8 cellular contexts compared by ENCODE assay signal in the genomic region with DNA sequence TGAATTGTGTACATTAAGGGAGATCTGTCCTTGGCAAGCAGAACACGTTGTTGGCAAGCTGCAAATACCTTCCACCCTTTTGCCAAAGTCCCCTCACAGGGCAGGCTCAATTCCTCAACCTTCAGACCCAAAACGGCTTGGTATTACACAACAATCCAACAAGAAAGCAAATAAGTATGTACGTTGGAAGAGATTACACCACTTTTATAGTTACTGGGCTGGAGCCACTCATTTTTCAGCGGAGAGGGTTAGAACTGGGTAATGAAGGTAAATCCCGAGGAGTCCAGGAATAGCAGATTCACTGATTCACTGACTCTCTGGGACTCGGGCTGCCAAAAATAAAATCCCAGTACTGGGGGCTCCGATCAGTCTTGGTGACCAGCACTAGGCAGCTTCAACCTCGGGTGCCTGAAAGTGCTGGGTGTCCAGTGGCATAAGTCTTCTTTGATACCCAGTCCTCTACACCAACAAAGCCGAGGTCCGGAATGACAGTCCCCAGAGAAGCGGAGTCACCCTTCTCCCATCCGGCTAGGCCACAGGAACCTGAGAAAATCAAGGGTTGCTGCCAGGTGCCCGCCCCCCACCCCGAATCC. TPM values are rescaled to one million over a fixed set of nuclear protein-coding genes. Genes with fewer than 3 reads are reported as not detected.
DNase-seq lines count a peak whose midpoint lies in the region; ATAC-seq, FAIRE-seq and TF ChIP-seq lines count a peak whose summit lies in the region.

No MANE protein-coding gene starts in this region.

- DNase-seq in Right ventricle myocardium inferior (ENCODE audit: missing footprints): no peak
- no peak for DNase-seq in cardiac septum (ENCODE audit: low spot score)
- DNase-seq in GM12878 (ENCODE audit: low read depth, low spot score): no peak
- no peak for DNase-seq in kidney
- DNase-seq in stimulated activated naive CD8-positive, alpha-beta T cell treated with anti-CD3 and anti-CD28 coated beads, Interleukin-15, amount 100 ng/mL, for 72 hours: no peak
- no peak for DNase-seq in NCI-H2107 (lab: John Stamatoyannopoulos, UW)
- DNase-seq in GM19240 (ENCODE audit: insufficient read length, low spot score): no peak

- no peaks in the 10 kb centered on the region for H3K27me3 ChIP-seq in HUES6 (ENCODE audit: control insufficient read depth, insufficient read depth, low read length)
- no peaks in the 10 kb centered on the region for H3K27me3 ChIP-seq in GM12878 (replicated peaks in 1 of 2; ENCODE audit: control insufficient read depth in 2 of 2, insufficient read depth in 2 of 2, low read length in 1 of 2)

- H2AFZ ChIP-seq in GM12878 (ENCODE audit: control insufficient read depth, low read depth, low read length): peak overlapping the region; percentile 54; the same call in 1 of the 2 replicates

- peaks cover 25% of the 10 kb centered on the region for H3K79me2 ChIP-seq in GM12878 (ENCODE audit: control insufficient read depth, insufficient read depth, low read length)

- SMC1A ChIA-PET in GM12878 (lab: Charles Lee; ENCODE audit: uncharacterized antibody, unreplicated experiment): interaction anchor here (0.6 to 1.0 kb wide), 2 partner anchors 46 to 242 kb away, joined by 3 read pairs; no protein-coding TSS in a partner anchor

- TF ChIP-seq RAD21 in GM12878 (IDR thresholded peaks at IDR 0.05; ENCODE audit: insufficient read depth, low read depth, low read length): no peak

- peak overlapping the region; percentile 93 for H3K9ac ChIP-seq in HUES6 (ENCODE audit: low read length)
- H3K9ac ChIP-seq in GM12878 (ENCODE audit: control insufficient read depth, insufficient read depth, low read length): peak overlapping the region; percentile 25
- peak overlapping the region in 1 of 2 donors; percentile 65 for H3K9ac ChIP-seq in kidney (ENCODE audit: low read length in 2 of 2)

- H3K4me3 ChIP-seq in HUES6 (ENCODE audit: low read depth, low read length) (peak overlapping the region; percentile 89), GM12878 (peak overlapping the region; percentile 87), kidney (ENCODE audit: low read length in 2 of 2) (peak overlapping the region; percentile 81 to 83)

- intact Hi-C loops in Right ventricle myocardium inferior (cut with DNase I) (no loop called here), cardiac septum (cut with DNase I) (loop anchor here (5.0 kb wide), 1 partner anchor 44 kb away; a partner anchor contains a TSS), GM12878 (cut with micrococcal nuclease; ENCODE audit: unreplicated experiment) (loop anchor here (5.0 kb wide), 1 partner anchor 39 kb away; a partner anchor contains a TSS), kidney (cut with DNase I) (no loop called here)

- no peak for FAIRE-seq in GM12878 (lab: Jason Lieb, UNC)
- no peak for FAIRE-seq in kidney (lab: Jason Lieb, UNC)

- no peaks in the 10 kb centered on the region for H4K20me1 ChIP-seq in GM12878 (ENCODE audit: control insufficient read depth, insufficient read depth)

- peak overlapping the region; percentile 6 for H3K4me2 ChIP-seq in GM12878 (ENCODE audit: control insufficient read depth, insufficient read depth)

- RAD21 ChIA-PET in GM12878 (lab: Charles Lee; ENCODE audit: unreplicated experiment): interaction anchor here (1.4 to 1.9 kb wide), 2 partner anchors 36 to 43 kb away, joined by 4 to 11 read pairs; a partner anchor contains a TSS

- no peaks in the 10 kb centered on the region for H3K9me3 Mint-ChIP-seq in stimulated activated naive CD8-positive, alpha-beta T cell treated with anti-CD3 and anti-CD28 coated beads, Interleukin-15, amount 100 ng/mL, for 72 hours

- H3K27me3 Mint-ChIP-seq in stimulated activated naive CD8-positive, alpha-beta T cell treated with anti-CD3 and anti-CD28 coated beads, Interleukin-15, amount 100 ng/mL, for 72 hours: no peaks in the 10 kb centered on the region

- peaks cover 14% of the 10 kb centered on the region for H3K4me1 Mint-ChIP-seq in stimulated activated naive CD8-positive, alpha-beta T cell treated with anti-CD3 and anti-CD28 coated beads, Interleukin-15, amount 100 ng/mL, for 72 hours

- TF ChIP-seq EP300 in GM12878 (IDR thresholded peaks at IDR 0.05; ENCODE audit: borderline replicate concordance in 1 of 2, control insufficient read depth in 1 of 2, low read depth in 2 of 2, low read length in 2 of 2): no peak

- ATAC-seq in Right ventricle myocardium inferior (peak; percentile 5), GM12878 (peak; percentile 26)
- no peak for ATAC-seq in stimulated activated naive CD8-positive, alpha-beta T cell treated with anti-CD3 and anti-CD28 coated beads, Interleukin-15, amount 100 ng/mL, for 72 hours

- peak overlapping the region; percentile 91 to 93 for H3K4me3 Mint-ChIP-seq in stimulated activated naive CD8-positive, alpha-beta T cell treated with anti-CD3 and anti-CD28 coated beads, Interleukin-15, amount 100 ng/mL, for 72 hours

- H3K9me3 ChIP-seq in HUES6 (ENCODE audit: control insufficient read depth, insufficient read depth, low read depth, low read length): no peaks in the 10 kb centered on the region
- H3K9me3 ChIP-seq in GM12878 (replicated peaks; ENCODE audit: control insufficient read depth, insufficient read depth, low read length): no peaks in the 10 kb centered on the region
- no peaks in the 10 kb centered on the region for H3K9me3 ChIP-seq in kidney (ENCODE audit: control insufficient read depth in 1 of 2, low read length in 2 of 2)

- BruUV-seq in GM12878 (replicated peaks; lab: Mats Ljungman, UMichigan): no TSS peak

- H3K4me1 ChIP-seq in HUES6 (ENCODE audit: control insufficient read depth, insufficient read depth, low read length): peaks cover 9% of the 10 kb centered on the region
- H3K4me1 ChIP-seq in GM12878 (ENCODE audit: control insufficient read depth, insufficient read depth, low read length): 0 out of 2 replicates have a peak, but pooled peaks cover 3% of the 10 kb centered on the region
- H3K4me1 ChIP-seq in kidney (ENCODE audit: control insufficient read depth in 1 of 2, insufficient read depth in 1 of 2, low read depth in 1 of 2, low read length in 2 of 2): peaks cover 0 to 2% of the 10 kb centered on the region in 2 donors

- H3K27ac ChIP-seq in HUES6 (ENCODE audit: low read depth, low read length) (0 out of 2 replicates have a peak overlapping the region, but pooled peaks have one; percentile 87), GM12878 (ENCODE audit: control insufficient read depth, insufficient read depth) (peak overlapping the region; percentile 43), kidney (ENCODE audit: low read depth in 2 of 2, low read length in 2 of 2) (peak overlapping the region in 1 of 2 donors; percentile 89)

- TF ChIP-seq POLR2A in GM12878 (IDR thresholded peaks at IDR 0.05; ENCODE audit: low read depth, low read length): no peak

- 28% methylated on average over 12 of the region's 14 CpGs for WGBS in GM12878 (ENCODE audit: insufficient coverage, insufficient replicate concordance, low lambda C conversion rate, missing lambda C conversion rate)

- POLR2A ChIA-PET in GM12878 (lab: Charles Lee): interaction anchor here (1.4 to 3.1 kb wide), 4 partner anchors 11 to 64 kb away, joined by 3 to 12 read pairs (median 4); a partner anchor contains a TSS

- CTCF ChIA-PET in GM12878 (lab: Yijun Ruan, JAX): interaction anchor here (0.8 to 2.1 kb wide), 3 partner anchors 30 to 61 kb away, joined by 3 to 9 read pairs (median 3); a partner anchor contains a TSS

- peaks cover 27% of the 10 kb centered on the region for H3K36me3 ChIP-seq in HUES6 (ENCODE audit: control insufficient read depth, insufficient read depth, low read length)
- H3K36me3 ChIP-seq in GM12878 (ENCODE audit: control insufficient read depth in 2 of 2, insufficient read depth in 2 of 2, low read length in 1 of 2): peaks cover 0 to 3% of the 10 kb centered on the region in 2 experiments; a peak in 1 of 4 replicates
- no peaks in the 10 kb centered on the region for H3K36me3 ChIP-seq in kidney (ENCODE audit: control insufficient read depth in 1 of 2, insufficient read depth in 2 of 2, low read length in 2 of 2)

- in situ Hi-C loops in GM12878 (cut with MboI): no loop called here

- peak overlapping the region; percentile 93 to 94 for H3K27ac Mint-ChIP-seq in stimulated activated naive CD8-positive, alpha-beta T cell treated with anti-CD3 and anti-CD28 coated beads, Interleukin-15, amount 100 ng/mL, for 72 hours

- TF ChIP-seq CTCF in GM12878 (IDR thresholded peaks at IDR 0.05 in 2 of 3, conservative IDR thresholded peaks at IDR 0.05 in 1 of 3; ENCODE audit: control insufficient read depth in 2 of 3, extremely low read depth in 1 of 3, insufficient read depth in 1 of 3, low read depth in 3 of 3, low read length in 3 of 3): no peak
- no peak for TF ChIP-seq CTCF in kidney (IDR thresholded peaks at IDR 0.05; ENCODE audit: borderline replicate concordance, extremely low read depth, insufficient read depth)

RNA-seq across cellular contexts. Expression of a gene that starts 0.6 kb away (rescaled TPM):
- total RNA-seq in Right ventricle myocardium inferior: 20.8 TPM
- 24.8 TPM for total RNA-seq in cardiac septum
- total RNA-seq in GM12878 (2013; cell fraction: nucleolus; rRNA removed): 7.2 and 9.5 TPM in 2 replicates
- 6.7 and 8.7 TPM in 2 replicates for total RNA-seq in GM12878 (2014; rRNA removed)
- total RNA-seq in GM12878 (2014; rRNA removed; fragmentation: Illumina TruSeq; extraction: Trizol): 14.2 and 16.0 TPM in 2 replicates
- 26.1 and 29.1 TPM in 2 replicates for total RNA-seq in GM12878 (2021)
- polyA plus RNA-seq in GM12878 (2011; ENCODE audit: low read depth): 15.1 TPM
- polyA plus RNA-seq in GM12878 (2011; rRNA removed): 20.4 and 22.7 TPM in 2 replicates
- 18.5 and 21.7 TPM in 2 replicates for polyA plus RNA-seq in GM12878 (2011; cell fraction: cytosol; rRNA removed)
- polyA plus RNA-seq in GM12878 (2011; cell fraction: nucleus; rRNA removed): 9.5 and 12.0 TPM in 2 replicates
- 12.1 and 13.6 TPM in 2 replicates for polyA plus RNA-seq in GM12878 (2012)
- polyA plus RNA-seq in GM12878 (2014; fragmentation: Illumina TruSeq; extraction: Trizol): 24.3 and 25.5 TPM in 2 replicates
- 10 to 100 TPM; 84.5 to 92.7 TPM for polyA plus RNA-seq in GM12878 (2014; fragmentation: Nextera tagmentation; extraction: Ambion mirVana)
- 22.4 and 27.0 TPM in 2 replicates for polyA plus RNA-seq in GM12878 (2014; rRNA removed)
- polyA plus RNA-seq in GM12878 (2016; fragmentation: Nextera tagmentation; extraction: Ambion mirVana): 10 to 100 TPM; 55.3 to 55.5 TPM
- 8.3 and 10.5 TPM in 2 replicates for polyA minus RNA-seq in GM12878 (2011; rRNA and poly(A)+ RNA removed)
- 7.1 and 7.5 TPM in 2 replicates for polyA minus RNA-seq in GM12878 (2011; cell fraction: cytosol; rRNA and poly(A)+ RNA removed)
- 6.2 and 11.7 TPM in 2 replicates for polyA minus RNA-seq in GM12878 (2011; cell fraction: nucleus; rRNA and poly(A)+ RNA removed)
- 13.1 TPM for total RNA-seq in kidney
- 12.9 TPM for polyA plus RNA-seq in kidney (ENCODE audit: insufficient read depth, low read depth, low replicate concordance)

RNA-seq across cellular contexts. Expression of a gene that starts 38.0 kb away (rescaled TPM):
- total RNA-seq in Right ventricle myocardium inferior (5.4 TPM), cardiac septum (1.3 TPM), GM12878 (2014; rRNA removed) (69.0 and 79.8 TPM in 2 replicates), GM12878 (2014; rRNA removed; fragmentation: Illumina TruSeq; extraction: Trizol) (112 and 117 TPM in 2 replicates), GM12878 (2021) (96.3 and 99.5 TPM in 2 replicates), kidney (13.9 TPM)
- 232 and 237 TPM in 2 replicates for total RNA-seq in GM12878 (2013; cell fraction: nucleolus; rRNA removed)
- polyA plus RNA-seq in GM12878 (2011; ENCODE audit: low read depth): 81.3 TPM
- polyA plus RNA-seq in GM12878 (2011; rRNA removed) (82.0 and 96.3 TPM in 2 replicates), GM12878 (2014; fragmentation: Illumina TruSeq; extraction: Trizol) (154 and 191 TPM in 2 replicates), GM12878 (2014; fragmentation: Nextera tagmentation; extraction: Ambion mirVana) (10 to 100 TPM; 24.0 to 94.5 TPM), GM12878 (2014; rRNA removed) (99.0 and 104 TPM in 2 replicates), GM12878 (2016; fragmentation: Nextera tagmentation; extraction: Ambion mirVana) (10 to 100 TPM; 81.9 to 83.3 TPM), kidney (ENCODE audit: insufficient read depth, low read depth, low replicate concordance) (0.77 TPM)
- 52.8 and 54.3 TPM in 2 replicates for polyA plus RNA-seq in GM12878 (2011; cell fraction: cytosol; rRNA removed)
- 101 and 126 TPM in 2 replicates for polyA plus RNA-seq in GM12878 (2011; cell fraction: nucleus; rRNA removed)
- polyA plus RNA-seq in GM12878 (2012): 88.1 and 105 TPM in 2 replicates
- polyA minus RNA-seq in GM12878 (2011; rRNA and poly(A)+ RNA removed): 42.1 and 46.4 TPM in 2 replicates
- polyA minus RNA-seq in GM12878 (2011; cell fraction: cytosol; rRNA and poly(A)+ RNA removed): 16.4 and 20.7 TPM in 2 replicates
- polyA minus RNA-seq in GM12878 (2011; cell fraction: nucleus; rRNA and poly(A)+ RNA removed): 28.5 and 35.8 TPM in 2 replicates

RNA-seq across cellular contexts. Expression of a gene that starts 42.9 kb away (rescaled TPM):
- total RNA-seq in Right ventricle myocardium inferior (78.1 TPM), cardiac septum (57.5 TPM), GM12878 (2014; rRNA removed) (1,479 and 1,585 TPM in 2 replicates), GM12878 (2014; rRNA removed; fragmentation: Illumina TruSeq; extraction: Trizol) (3,614 and 3,813 TPM in 2 replicates), GM12878 (2021) (425 and 522 TPM in 2 replicates), kidney (148 TPM)
- 262 and 314 TPM in 2 replicates for total RNA-seq in GM12878 (2013; cell fraction: nucleolus; rRNA removed)
- 219 TPM for polyA plus RNA-seq in GM12878 (2011; ENCODE audit: low read depth)
- polyA plus RNA-seq in GM12878 (2011; rRNA removed) (3,267 and 3,973 TPM in 2 replicates), GM12878 (2014; fragmentation: Illumina TruSeq; extraction: Trizol) (4,528 and 6,688 TPM in 2 replicates), GM12878 (2014; fragmentation: Nextera tagmentation; extraction: Ambion mirVana) (1,000 to 10,000 TPM; 3,535 to 3,952 TPM), GM12878 (2014; rRNA removed) (2,484 and 3,273 TPM in 2 replicates), GM12878 (2016; fragmentation: Nextera tagmentation; extraction: Ambion mirVana) (100 to 1,000 TPM; 771 to 830 TPM), kidney (ENCODE audit: insufficient read depth, low read depth, low replicate concordance) (1,711 TPM)
- 615 and 2,011 TPM in 2 replicates for polyA plus RNA-seq in GM12878 (2011; cell fraction: cytosol; rRNA removed)
- polyA plus RNA-seq in GM12878 (2011; cell fraction: nucleus; rRNA removed): 664 and 927 TPM in 2 replicates
- polyA plus RNA-seq in GM12878 (2012): 1,929 and 2,829 TPM in 2 replicates
- polyA minus RNA-seq in GM12878 (2011; rRNA and poly(A)+ RNA removed): 153 and 443 TPM in 2 replicates
- 65.4 and 82.9 TPM in 2 replicates for polyA minus RNA-seq in GM12878 (2011; cell fraction: cytosol; rRNA and poly(A)+ RNA removed)
- polyA minus RNA-seq in GM12878 (2011; cell fraction: nucleus; rRNA and poly(A)+ RNA removed): 56.8 and 89.8 TPM in 2 replicates

RNA-seq across cellular contexts. Expression of a gene that starts 56.8 kb away (rescaled TPM):
- not detected for total RNA-seq in Right ventricle myocardium inferior
- not detected for total RNA-seq in cardiac septum
- not detected in 2 replicates for total RNA-seq in GM12878 (2013; cell fraction: nucleolus; rRNA removed)
- total RNA-seq in GM12878 (2014; rRNA removed): 0.06 TPM in 1 of 2 replicates, not detected in the other
- total RNA-seq in GM12878 (2014; rRNA removed; fragmentation: Illumina TruSeq; extraction: Trizol): not detected in 2 replicates
- total RNA-seq in GM12878 (2021): not detected in 2 replicates
- polyA plus RNA-seq in GM12878 (2011; ENCODE audit: low read depth): 0.12 TPM
- 0.04 TPM in 1 of 2 replicates, not detected in the other for polyA plus RNA-seq in GM12878 (2011; rRNA removed)
- not detected in 2 replicates for polyA plus RNA-seq in GM12878 (2011; cell fraction: cytosol; rRNA removed)
- 0.06 TPM in 1 of 2 replicates, not detected in the other for polyA plus RNA-seq in GM12878 (2011; cell fraction: nucleus; rRNA removed)
- polyA plus RNA-seq in GM12878 (2012): 0.07 TPM in 1 of 2 replicates, not detected in the other
- 0.08 TPM in 1 of 2 replicates, not detected in the other for polyA plus RNA-seq in GM12878 (2014; fragmentation: Illumina TruSeq; extraction: Trizol)
- under 1 TPM in 1 of 2 experiments, not detected in 1; 0.11 TPM for polyA plus RNA-seq in GM12878 (2014; fragmentation: Nextera tagmentation; extraction: Ambion mirVana)
- polyA plus RNA-seq in GM12878 (2014; rRNA removed): 0.10 TPM in 1 of 2 replicates, not detected in the other
- polyA plus RNA-seq in GM12878 (2016; fragmentation: Nextera tagmentation; extraction: Ambion mirVana): under 1 TPM in 1 of 2 experiments, not detected in 1; 0.05 TPM
- not detected in 2 replicates for polyA minus RNA-seq in GM12878 (2011; rRNA and poly(A)+ RNA removed)
- not detected in 2 replicates for polyA minus RNA-seq in GM12878 (2011; cell fraction: cytosol; rRNA and poly(A)+ RNA removed)
- not detected in 2 replicates for polyA minus RNA-seq in GM12878 (2011; cell fraction: nucleus; rRNA and poly(A)+ RNA removed)
- total RNA-seq in kidney: not detected
- 0.30 TPM for polyA plus RNA-seq in kidney (ENCODE audit: insufficient read depth, low read depth, low replicate concordance)

RNA-seq across cellular contexts. Expression of a gene that starts 59.8 kb away (rescaled TPM):
- total RNA-seq in Right ventricle myocardium inferior: 12.6 TPM
- 6.8 TPM for total RNA-seq in cardiac septum
- 16.7 and 18.1 TPM in 2 replicates for total RNA-seq in GM12878 (2013; cell fraction: nucleolus; rRNA removed)
- 23.3 and 23.8 TPM in 2 replicates for total RNA-seq in GM12878 (2014; rRNA removed)
- total RNA-seq in GM12878 (2014; rRNA removed; fragmentation: Illumina TruSeq; extraction: Trizol): 25.3 and 26.7 TPM in 2 replicates
- 24.4 and 25.0 TPM in 2 replicates for total RNA-seq in GM12878 (2021)
- 24.9 TPM for polyA plus RNA-seq in GM12878 (2011; ENCODE audit: low read depth)
- 31.7 and 32.8 TPM in 2 replicates for polyA plus RNA-seq in GM12878 (2011; rRNA removed)
- polyA plus RNA-seq in GM12878 (2011; cell fraction: cytosol; rRNA removed): 20.5 and 22.7 TPM in 2 replicates
- polyA plus RNA-seq in GM12878 (2011; cell fraction: nucleus; rRNA removed): 42.4 and 53.4 TPM in 2 replicates
- polyA plus RNA-seq in GM12878 (2012): 17.1 and 23.4 TPM in 2 replicates
- polyA plus RNA-seq in GM12878 (2014; fragmentation: Illumina TruSeq; extraction: Trizol): 29.2 and 34.1 TPM in 2 replicates
- polyA plus RNA-seq in GM12878 (2014; fragmentation: Nextera tagmentation; extraction: Ambion mirVana): 10 to 100 TPM; 39.2 to 66.4 TPM
- polyA plus RNA-seq in GM12878 (2014; rRNA removed): 20.3 and 28.9 TPM in 2 replicates
- polyA plus RNA-seq in GM12878 (2016; fragmentation: Nextera tagmentation; extraction: Ambion mirVana): 10 to 100 TPM; 26.8 to 29.8 TPM
- polyA minus RNA-seq in GM12878 (2011; rRNA and poly(A)+ RNA removed): 7.9 and 11.5 TPM in 2 replicates
- 4.8 and 7.3 TPM in 2 replicates for polyA minus RNA-seq in GM12878 (2011; cell fraction: cytosol; rRNA and poly(A)+ RNA removed)
- polyA minus RNA-seq in GM12878 (2011; cell fraction: nucleus; rRNA and poly(A)+ RNA removed): 5.2 and 5.4 TPM in 2 replicates
- total RNA-seq in kidney: 23.9 TPM
- 34.7 TPM for polyA plus RNA-seq in kidney (ENCODE audit: insufficient read depth, low read depth, low replicate concordance)

Comparison
In these comparisons a context has a peak if more than half of its experiments do, and no peak if none do; other contexts are left out.
1. intact Hi-C loops: an anchor here in cardiac septum (5.0 kb wide) and GM12878 (5.0 kb wide); none called in Right ventricle myocardium inferior and kidney.